Comparison of ENCODE assay signal across 24 cellular contexts in the genomic region with DNA sequence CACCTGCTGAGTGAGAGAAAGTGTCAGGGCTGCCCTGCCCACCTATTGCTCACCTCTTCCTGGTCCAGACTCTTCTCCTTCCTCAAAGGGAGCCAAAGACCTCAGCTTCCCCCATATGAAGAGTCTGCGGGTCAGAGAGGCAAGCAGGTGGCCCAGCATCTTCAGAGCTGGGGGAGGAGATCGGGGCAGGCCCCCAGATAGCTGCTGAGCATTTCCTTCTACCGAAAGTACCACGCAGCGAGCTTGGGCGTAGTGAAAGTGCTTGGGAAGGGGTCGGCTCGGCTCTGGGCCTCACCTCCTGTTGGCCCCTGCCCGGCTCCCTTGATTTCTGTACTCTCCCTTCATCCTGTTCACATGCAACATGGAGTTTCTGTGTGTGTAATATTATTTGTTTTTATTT. TPM values are rescaled to one million over a fixed set of nuclear protein-coding genes. Genes with fewer than 3 reads are reported as not detected.
"Had no signal": no experiment of that assay in that cellular context is flagged by ENCODE, and none has a peak within 500 bp of the region (broad histone marks: within the 10 kb centered on the region; RNA-seq: fewer than 3 reads in every experiment).

No MANE protein-coding gene starts in this region.

- H3K36me3 ChIP-seq: cardiac muscle cell, left lung, lower lobe of right lung, sigmoid colon had no signal

- DNase-seq: activated CD4-positive, alpha-beta T cell treated with anti-CD3 and anti-CD28 coated beads for 36 hours; activated CD4-positive, CD25-positive, alpha-beta regulatory T cell; activated CD8-positive, alpha-beta T cell treated with anti-CD3 and anti-CD28 coated beads, Interleukin-2, amount 10 ng/mL, durations not matched to agents 7 days and 5 days; activated effector memory CD4-positive, alpha-beta T cell treated with Interleukin-2 at 50 U/mL for 16 hours; activated naive CD4-positive, alpha-beta T cell treated with Interleukin-2 at 50 U/mL for 16 hours; aorta; body of pancreas; effector CD4-positive, alpha-beta T cell; kidney glomerular epithelial cell; left lung; lower lobe of right lung; mesenchymal stem cell; natural killer cell; sigmoid colon; stimulated activated CD4-positive, alpha-beta T cell treated with anti-CD3 and anti-CD28 coated beads, Interleukin-1b, Interleukin-23, amount 100 ng/mL, for 48 hours; stimulated activated naive B cell treated with anti-CD40 and anti-IgM and Interleukin-4, amounts not matched to agents 10 μg/mL and 1 μg/mL and 100 μg/mL, for 72 hours; T-helper 1 cell; testis; trophoblast cell had no signal

- H3K27ac ChIP-seq: body of pancreas, cardiac muscle cell, epithelial cell of prostate, left lung, lower lobe of right lung, sigmoid colon, testis had no signal

- H3K4me1 ChIP-seq: body of pancreas, left lung, lower lobe of right lung, sigmoid colon, testis had no signal

- H3K9me3 ChIP-seq: body of pancreas, left lung, lower lobe of right lung, sigmoid colon, testis had no signal

- ATAC-seq: activated CD4-positive, alpha-beta T cell treated with anti-CD3 and anti-CD28 coated beads for 36 hours; activated CD8-positive, alpha-beta T cell treated with anti-CD3 and anti-CD28 coated beads, Interleukin-2, amount 10 ng/mL, durations not matched to agents 7 days and 5 days; body of pancreas; left lung; lower lobe of right lung; stimulated activated naive B cell treated with anti-CD40 and anti-IgM and Interleukin-4, amounts not matched to agents 10 μg/mL and 1 μg/mL and 100 μg/mL, for 72 hours had no signal

- H3K4me2 ChIP-seq: smooth muscle cell had no signal

- H3K4me3 ChIP-seq: body of pancreas, cardiac muscle cell, left lung, lower lobe of right lung, sigmoid colon, smooth muscle cell, testis had no signal

- H3K27me3 ChIP-seq: body of pancreas, sigmoid colon, testis had no signal

RNA-seq across cellular contexts. Expression of gene ZNF536, which starts 12.2 kb away (rescaled TPM):
- total RNA-seq: activated CD4-positive, alpha-beta T cell treated with anti-CD3 and anti-CD28 coated beads for 36 hours; activated CD8-positive, alpha-beta T cell treated with anti-CD3 and anti-CD28 coated beads, Interleukin-2, amount 10 ng/mL, durations not matched to agents 7 days and 5 days; body of pancreas; mononuclear cell; natural killer cell; osteoblast; smooth muscle cell had no signal
